1 cellular context compared by ENCODE assay signal in genomic region chr6:37174196-37174514, GRCh38.
TF ChIP-seq lines count a peak whose summit lies in the region.

No MANE protein-coding gene starts in this region.

TF ChIP-seq in K562, 482 proteins besides CTCF, POLR2A, EP300 and RAD21 (continued from another document):
- TF ChIP-seq SFPQ (IDR thresholded peaks at IDR 0.05; ENCODE audit: low read depth, low read length) (no peak), TBP (optimal IDR thresholded peaks at IDR 0.05; ENCODE audit: low read depth, low read length) (no peak), GTF2F1 (IDR thresholded peaks at IDR 0.05; ENCODE audit: low read depth, low read length) (no peak), ZNF79 (CRISPR knock-in tag; IDR thresholded peaks at IDR 0.05; ENCODE audit: low read depth) (no peak), BRD9 (IDR thresholded peaks at IDR 0.05; ENCODE audit: low read depth, partially characterized antibody) (no peak), ELK1 (CRISPR knock-in tag; IDR thresholded peaks at IDR 0.05) (no peak), MEF2D (tag; conservative IDR thresholded peaks at IDR 0.05; ENCODE audit: low read depth) (no peak), ZSCAN32 (CRISPR knock-in tag; IDR thresholded peaks at IDR 0.05) (no peak), ZNF780A (CRISPR knock-in tag; IDR thresholded peaks at IDR 0.05) (no peak), JUNB (CRISPR knock-in tag; conservative IDR thresholded peaks at IDR 0.05) (no peak), ZBTB11 (CRISPR knock-in tag; IDR thresholded peaks at IDR 0.05) (no peak), ZNF778 (CRISPR knock-in tag; IDR thresholded peaks at IDR 0.05) (no peak), ZNF24 (IDR thresholded peaks at IDR 0.05) (no peak), HDGF (IDR thresholded peaks at IDR 0.05) (no peak), EGR1 (conservative IDR thresholded peaks at IDR 0.05) (peak; percentile 34; the same call in 1 of the 2 replicates), ZNF263 (CRISPR knock-in tag; IDR thresholded peaks at IDR 0.05; ENCODE audit: borderline replicate concordance) (0 out of 2 replicates have a peak, but pooled peaks have one; percentile 33), TEAD1 (CRISPR knock-in tag; IDR thresholded peaks at IDR 0.05) (0 out of 4 replicates have a peak, but pooled peaks of 1 of the 2 experiments have one; percentile 37), RNF2 (IDR thresholded peaks at IDR 0.05) (no peak), EWSR1 (IDR thresholded peaks at IDR 0.05; ENCODE audit: borderline replicate concordance, low read depth, partially characterized antibody) (no peak), E2F4 (CRISPR knock-in tag; IDR thresholded peaks at IDR 0.05; ENCODE audit: low read depth) (no peak), ZBTB26 (CRISPR knock-in tag; IDR thresholded peaks at IDR 0.05) (no peak), ZNF707 (CRISPR knock-in tag; conservative IDR thresholded peaks at IDR 0.05) (no peak), SIX5 (IDR thresholded peaks at IDR 0.05; ENCODE audit: borderline replicate concordance in 1 of 2, insufficient read depth in 1 of 2, low read depth in 1 of 2, low read length in 2 of 2) (no peak), GABPB1 (CRISPR knock-in tag; IDR thresholded peaks at IDR 0.05) (no peak), THAP12 (CRISPR knock-in tag; IDR thresholded peaks at IDR 0.05) (no peak), ATF2 (CRISPR knock-in tag; IDR thresholded peaks at IDR 0.05) (no peak), TAF1 (IDR thresholded peaks at IDR 0.05; ENCODE audit: control insufficient read depth, extremely low read depth, insufficient read depth, low read length, severe bottlenecking) (no peak), ZNF436 (CRISPR knock-in tag; IDR thresholded peaks at IDR 0.05) (no peak), NR3C1 (CRISPR knock-in tag; IDR thresholded peaks at IDR 0.05) (no peak), ARID4B (CRISPR knock-in tag; IDR thresholded peaks at IDR 0.05) (no peak), STAT5A (IDR thresholded peaks at IDR 0.05; ENCODE audit: borderline replicate concordance, low read length) (no peak), SMAD2 (IDR thresholded peaks at IDR 0.05; ENCODE audit: low read depth, low read length) (no peak), GATAD2B (IDR thresholded peaks at IDR 0.05; ENCODE audit: borderline replicate concordance) (no peak), SMAD3 (CRISPR knock-in tag; conservative IDR thresholded peaks at IDR 0.05) (no peak), ZNF740 (CRISPR knock-in tag; IDR thresholded peaks at IDR 0.05) (peak; percentile 60; the same call in 1 of the 2 replicates), ZNF740 (tag; IDR thresholded peaks at IDR 0.05) (no peak), TCFL5 (CRISPR knock-in tag; conservative IDR thresholded peaks at IDR 0.05) (no peak), USF2 (CRISPR knock-in tag; IDR thresholded peaks at IDR 0.05) (no peak)
